In genomic region chr12:12725086-12725955, GRCh38 we compare ENCODE assay signal across 1 cellular context.
TF ChIP-seq lines count a peak whose summit lies in the region.

No MANE protein-coding gene starts in this region.

TF ChIP-seq in HepG2, 621 proteins besides CTCF, POLR2A, EP300 and RAD21 (continued from another document and continues in another):
- TF ChIP-seq, protein P1, sequence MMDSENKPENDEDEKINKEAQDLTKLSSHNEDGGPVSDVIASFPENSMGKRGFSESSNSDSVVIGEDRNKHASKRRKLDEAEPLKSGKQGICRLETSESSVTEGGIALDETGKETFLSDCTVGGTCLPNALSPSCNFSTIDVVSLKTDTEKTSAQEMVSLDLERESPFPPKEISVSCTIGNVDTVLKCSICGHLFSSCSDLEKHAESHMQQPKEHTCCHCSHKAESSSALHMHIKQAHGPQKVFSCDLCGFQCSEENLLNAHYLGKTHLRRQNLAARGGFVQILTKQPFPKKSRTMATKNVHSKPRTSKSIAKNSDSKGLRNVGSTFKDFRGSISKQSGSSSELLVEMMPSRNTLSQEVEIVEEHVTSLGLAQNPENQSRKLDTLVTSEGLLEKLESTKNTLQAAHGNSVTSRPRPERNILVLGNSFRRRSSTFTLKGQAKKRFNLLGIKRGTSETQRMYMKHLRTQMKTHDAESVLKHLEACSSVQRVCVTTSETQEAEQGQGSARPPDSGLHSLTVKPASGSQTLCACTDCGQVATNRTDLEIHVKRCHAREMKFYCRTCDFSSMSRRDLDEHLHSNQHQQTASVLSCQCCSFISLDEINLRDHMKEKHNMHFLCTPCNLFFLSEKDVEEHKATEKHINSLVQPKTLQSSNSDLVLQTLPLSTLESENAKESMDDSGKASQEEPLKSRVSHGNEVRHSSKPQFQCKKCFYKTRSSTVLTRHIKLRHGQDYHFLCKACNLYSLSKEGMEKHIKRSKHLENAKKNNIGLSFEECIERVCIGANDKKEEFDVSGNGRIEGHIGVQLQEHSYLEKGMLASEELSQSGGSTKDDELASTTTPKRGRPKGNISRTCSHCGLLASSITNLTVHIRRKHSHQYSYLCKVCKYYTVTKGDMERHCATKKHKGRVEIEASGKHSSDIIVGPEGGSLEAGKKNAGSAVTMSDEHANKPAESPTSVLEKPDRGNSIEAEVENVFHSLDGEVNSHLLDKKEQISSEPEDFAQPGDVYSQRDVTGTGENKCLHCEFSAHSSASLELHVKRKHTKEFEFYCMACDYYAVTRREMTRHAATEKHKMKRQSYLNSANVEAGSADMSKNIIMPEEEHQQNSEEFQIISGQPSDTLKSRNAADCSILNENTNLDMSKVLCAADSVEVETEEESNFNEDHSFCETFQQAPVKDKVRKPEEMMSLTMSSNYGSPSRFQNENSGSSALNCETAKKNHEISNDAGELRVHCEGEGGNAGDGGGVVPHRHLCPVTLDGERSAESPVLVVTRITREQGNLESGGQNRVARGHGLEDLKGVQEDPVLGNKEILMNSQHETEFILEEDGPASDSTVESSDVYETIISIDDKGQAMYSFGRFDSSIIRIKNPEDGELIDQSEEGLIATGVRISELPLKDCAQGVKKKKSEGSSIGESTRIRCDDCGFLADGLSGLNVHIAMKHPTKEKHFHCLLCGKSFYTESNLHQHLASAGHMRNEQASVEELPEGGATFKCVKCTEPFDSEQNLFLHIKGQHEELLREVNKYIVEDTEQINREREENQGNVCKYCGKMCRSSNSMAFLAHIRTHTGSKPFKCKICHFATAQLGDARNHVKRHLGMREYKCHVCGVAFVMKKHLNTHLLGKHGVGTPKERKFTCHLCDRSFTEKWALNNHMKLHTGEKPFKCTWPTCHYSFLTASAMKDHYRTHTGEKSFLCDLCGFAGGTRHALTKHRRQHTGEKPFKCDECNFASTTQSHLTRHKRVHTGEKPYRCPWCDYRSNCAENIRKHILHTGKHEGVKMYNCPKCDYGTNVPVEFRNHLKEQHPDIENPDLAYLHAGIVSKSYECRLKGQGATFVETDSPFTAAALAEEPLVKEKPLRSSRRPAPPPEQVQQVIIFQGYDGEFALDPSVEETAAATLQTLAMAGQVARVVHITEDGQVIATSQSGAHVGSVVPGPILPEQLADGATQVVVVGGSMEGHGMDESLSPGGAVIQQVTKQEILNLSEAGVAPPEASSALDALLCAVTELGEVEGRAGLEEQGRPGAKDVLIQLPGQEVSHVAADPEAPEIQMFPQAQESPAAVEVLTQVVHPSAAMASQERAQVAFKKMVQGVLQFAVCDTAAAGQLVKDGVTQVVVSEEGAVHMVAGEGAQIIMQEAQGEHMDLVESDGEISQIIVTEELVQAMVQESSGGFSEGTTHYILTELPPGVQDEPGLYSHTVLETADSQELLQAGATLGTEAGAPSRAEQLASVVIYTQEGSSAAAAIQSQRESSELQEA (CRISPR knock-in tag; IDR thresholded peaks at IDR 0.05; ENCODE audit: not compliant biosample characterization): no peak
- no peak for TF ChIP-seq HNRNPL (IDR thresholded peaks at IDR 0.05; ENCODE audit: low read depth, low read length)
- TF ChIP-seq KLF15 (CRISPR knock-in tag; IDR thresholded peaks at IDR 0.05; ENCODE audit: borderline replicate concordance): peak; percentile 38; the same call in 1 of the 2 replicates
- TF ChIP-seq, protein P2, sequence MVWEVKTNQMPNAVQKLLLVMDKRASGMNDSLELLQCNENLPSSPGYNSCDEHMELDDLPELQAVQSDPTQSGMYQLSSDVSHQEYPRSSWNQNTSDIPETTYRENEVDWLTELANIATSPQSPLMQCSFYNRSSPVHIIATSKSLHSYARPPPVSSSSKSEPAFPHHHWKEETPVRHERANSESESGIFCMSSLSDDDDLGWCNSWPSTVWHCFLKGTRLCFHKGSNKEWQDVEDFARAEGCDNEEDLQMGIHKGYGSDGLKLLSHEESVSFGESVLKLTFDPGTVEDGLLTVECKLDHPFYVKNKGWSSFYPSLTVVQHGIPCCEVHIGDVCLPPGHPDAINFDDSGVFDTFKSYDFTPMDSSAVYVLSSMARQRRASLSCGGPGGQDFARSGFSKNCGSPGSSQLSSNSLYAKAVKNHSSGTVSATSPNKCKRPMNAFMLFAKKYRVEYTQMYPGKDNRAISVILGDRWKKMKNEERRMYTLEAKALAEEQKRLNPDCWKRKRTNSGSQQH (CRISPR knock-in tag; IDR thresholded peaks at IDR 0.05; ENCODE audit: low read depth): no peak; the same call in 1 of the 2 replicates
- TF ChIP-seq PTBP1 (IDR thresholded peaks at IDR 0.05; ENCODE audit: low read depth, low read length, poor library complexity, severe bottlenecking): peak; percentile 78
- TF ChIP-seq ZNF296 (CRISPR knock-in tag; conservative IDR thresholded peaks at IDR 0.05): no peak
- TF ChIP-seq ZNF556 (CRISPR knock-in tag; IDR thresholded peaks at IDR 0.05; ENCODE audit: borderline replicate concordance): no peak
- TF ChIP-seq ZNF850 (CRISPR knock-in tag; conservative IDR thresholded peaks at IDR 0.05): no peak
- peak; percentile 92 for TF ChIP-seq YY1 (IDR thresholded peaks at IDR 0.05; ENCODE audit: insufficient read depth, insufficient replicate concordance, low read depth, low read length)
- peak; percentile 59 for TF ChIP-seq TAF15 (IDR thresholded peaks at IDR 0.05; ENCODE audit: low read depth, low read length, poor library complexity, severe bottlenecking)
- peak; percentile 70; the same call in 1 of the 2 replicates for TF ChIP-seq KDM5B (CRISPR knock-in tag; IDR thresholded peaks at IDR 0.05; ENCODE audit: borderline replicate concordance)
- no peak for TF ChIP-seq ZNF724P (CRISPR knock-in tag; IDR thresholded peaks at IDR 0.05; ENCODE audit: borderline replicate concordance)
- no peak for TF ChIP-seq RBM22 (optimal IDR thresholded peaks at IDR 0.05; ENCODE audit: low read length)
- TF ChIP-seq, protein P3, sequence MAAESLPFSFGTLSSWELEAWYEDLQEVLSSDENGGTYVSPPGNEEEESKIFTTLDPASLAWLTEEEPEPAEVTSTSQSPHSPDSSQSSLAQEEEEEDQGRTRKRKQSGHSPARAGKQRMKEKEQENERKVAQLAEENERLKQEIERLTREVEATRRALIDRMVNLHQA (CRISPR knock-in tag; IDR thresholded peaks at IDR 0.05): no peak
- TF ChIP-seq, protein P4, sequence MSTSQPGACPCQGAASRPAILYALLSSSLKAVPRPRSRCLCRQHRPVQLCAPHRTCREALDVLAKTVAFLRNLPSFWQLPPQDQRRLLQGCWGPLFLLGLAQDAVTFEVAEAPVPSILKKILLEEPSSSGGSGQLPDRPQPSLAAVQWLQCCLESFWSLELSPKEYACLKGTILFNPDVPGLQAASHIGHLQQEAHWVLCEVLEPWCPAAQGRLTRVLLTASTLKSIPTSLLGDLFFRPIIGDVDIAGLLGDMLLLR (CRISPR knock-in tag; IDR thresholded peaks at IDR 0.05): peak; percentile 63
- TF ChIP-seq EED (CRISPR knock-in tag; IDR thresholded peaks at IDR 0.05): no peak
- no peak for TF ChIP-seq ZNF549 (CRISPR knock-in tag; IDR thresholded peaks at IDR 0.05)
- TF ChIP-seq, protein P5, sequence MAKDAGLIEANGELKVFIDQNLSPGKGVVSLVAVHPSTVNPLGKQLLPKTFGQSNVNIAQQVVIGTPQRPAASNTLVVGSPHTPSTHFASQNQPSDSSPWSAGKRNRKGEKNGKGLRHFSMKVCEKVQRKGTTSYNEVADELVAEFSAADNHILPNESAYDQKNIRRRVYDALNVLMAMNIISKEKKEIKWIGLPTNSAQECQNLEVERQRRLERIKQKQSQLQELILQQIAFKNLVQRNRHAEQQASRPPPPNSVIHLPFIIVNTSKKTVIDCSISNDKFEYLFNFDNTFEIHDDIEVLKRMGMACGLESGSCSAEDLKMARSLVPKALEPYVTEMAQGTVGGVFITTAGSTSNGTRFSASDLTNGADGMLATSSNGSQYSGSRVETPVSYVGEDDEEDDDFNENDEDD (CRISPR knock-in tag; IDR thresholded peaks at IDR 0.05; ENCODE audit: borderline replicate concordance): peak; percentile 83; the same call in 1 of the 2 replicates
- TF ChIP-seq KLF13 (CRISPR knock-in tag; IDR thresholded peaks at IDR 0.05): no peak
- TF ChIP-seq CERS6 (CRISPR knock-in tag; IDR thresholded peaks at IDR 0.05): no peak
- no peak for TF ChIP-seq THRA (CRISPR knock-in tag; IDR thresholded peaks at IDR 0.05; ENCODE audit: borderline replicate concordance)
- TF ChIP-seq ZNF101 (CRISPR knock-in tag; IDR thresholded peaks at IDR 0.05; ENCODE audit: borderline replicate concordance, low read depth): no peak
- TF ChIP-seq ZBTB40 (IDR thresholded peaks at IDR 0.05): no peak
- peak; percentile 46 for TF ChIP-seq ZBTB40 (CRISPR knock-in tag; IDR thresholded peaks at IDR 0.05)
